In genomic region chr11:65556470-65557279, GRCh38 we compare ENCODE assay signal across 9 cellular contexts. TPM values are rescaled to one million over a fixed set of nuclear protein-coding genes. Genes with fewer than 3 reads are reported as not detected.
DNase-seq lines count a peak whose midpoint lies in the region; ATAC-seq and TF ChIP-seq lines count a peak whose summit lies in the region.
"Had no signal": no experiment of that assay in that cellular context is flagged by ENCODE, and none has a peak within 500 bp of the region (broad histone marks: within the 10 kb centered on the region; RNA-seq: fewer than 3 reads in every experiment).

No MANE protein-coding gene starts in this region.

- peaks cover 0 to 2% (median 0%) of the 10 kb centered on the region in 7 donors for H3K9me3 Mint-ChIP-seq in CD4-positive, CD25-positive, alpha-beta regulatory T cell
- H3K9me3 Mint-ChIP-seq in endothelial cell (ENCODE audit: unreplicated experiment): no peaks in the 10 kb centered on the region

- peak overlapping the region; percentile 89 to 93 (median 92) for H3K4me3 Mint-ChIP-seq in CD4-positive, CD25-positive, alpha-beta regulatory T cell
- peak overlapping the region; percentile 80 for H3K4me3 Mint-ChIP-seq in endothelial cell (ENCODE audit: unreplicated experiment)

- peaks cover 9% of the 10 kb centered on the region for H3K36me3 Mint-ChIP-seq in CD4-positive, CD25-positive, alpha-beta regulatory T cell
- H3K36me3 Mint-ChIP-seq in endothelial cell (ENCODE audit: low read depth, unreplicated experiment): peaks cover 7% of the 10 kb centered on the region

- WGBS in ovary, 3 donors: 64 to 66% (median 66%) methylated on average over 12 of the region's 12 CpGs

- H3K9ac ChIP-seq in SK-N-MC (ENCODE audit: insufficient read length): peak overlapping the region; percentile 85

- H3K27me3 Mint-ChIP-seq in CD4-positive, CD25-positive, alpha-beta regulatory T cell: no peaks in the 10 kb centered on the region
- H3K27me3 Mint-ChIP-seq in endothelial cell (ENCODE audit: unreplicated experiment): peaks cover 39% of the 10 kb centered on the region

- TF ChIP-seq CTCF in endothelial cell (IDR thresholded peaks at IDR 0.05; ENCODE audit: unreplicated experiment): no peak
- TF ChIP-seq CTCF in ovary (IDR thresholded peaks at IDR 0.05): no peak

- no peaks in the 10 kb centered on the region for H3K9me3 ChIP-seq in CD4-positive, CD25-positive, alpha-beta regulatory T cell (ENCODE audit: control insufficient read depth in 2 of 2, low read length in 2 of 2)
- H3K9me3 ChIP-seq in SK-N-MC (ENCODE audit: low read depth, low read length): no peaks in the 10 kb centered on the region
- no peaks in the 10 kb centered on the region for H3K9me3 ChIP-seq in ovary

- H3K4me3 ChIP-seq in CD4-positive, CD25-positive, alpha-beta regulatory T cell (ENCODE audit: low read depth, low read length): peak overlapping the region; percentile 62
- H3K4me3 ChIP-seq in SK-N-MC (peak overlapping the region; percentile 89), ovary (peak overlapping the region; percentile 55)

- no peak for DNase-seq in CD4-positive, CD25-positive, alpha-beta regulatory T cell
- DNase-seq in SK-N-MC (ENCODE audit: low read depth, low spot score) (no peak), endothelial cell (ENCODE audit: low spot score) (no peak), ovary (peak in 1 of 5 donors; percentile 32), islet precursor cell (no peak)
- DNase-seq: Karpas-422 had no signal

- TF ChIP-seq EP300 in ovary (IDR thresholded peaks at IDR 0.05): no peak

- intact Hi-C loops in ovary (cut with DNase I): loop anchor here in 1 of 4 donors (2.0 kb wide), 1 partner anchor 14 kb away; no protein-coding TSS in a partner anchor

- peak overlapping the region; percentile 94 to 97 (median 94) for H3K27ac Mint-ChIP-seq in CD4-positive, CD25-positive, alpha-beta regulatory T cell
- H3K27ac Mint-ChIP-seq in endothelial cell (ENCODE audit: unreplicated experiment): peak overlapping the region; percentile 80

- H3K4me1 Mint-ChIP-seq in CD4-positive, CD25-positive, alpha-beta regulatory T cell: peaks cover 3 to 69% (median 46%) of the 10 kb centered on the region in 4 donors
- H3K4me1 Mint-ChIP-seq in endothelial cell (ENCODE audit: unreplicated experiment): peaks cover 25% of the 10 kb centered on the region

- peak overlapping the region; percentile 79 for H3K27ac ChIP-seq in CD4-positive, CD25-positive, alpha-beta regulatory T cell (ENCODE audit: insufficient read depth, low read length, poor library complexity, severe bottlenecking)
- peak overlapping the region; percentile 83 for H3K27ac ChIP-seq in SK-N-MC
- peak overlapping the region; percentile 95 to 100 for H3K27ac ChIP-seq in ovary

- no peak for ATAC-seq in CD4-positive, CD25-positive, alpha-beta regulatory T cell (ENCODE audit: low read depth in 2 of 2)
- no peak for ATAC-seq in HG03342 (IDR thresholded peaks at IDR 0.05; ENCODE audit: unreplicated experiment)
- ATAC-seq in HG03039 (IDR thresholded peaks at IDR 0.05; ENCODE audit: unreplicated experiment): no peak
- ATAC-seq in HG02588 (IDR thresholded peaks at IDR 0.05; ENCODE audit: unreplicated experiment): no peak

- TF ChIP-seq POLR2A in ovary (IDR thresholded peaks at IDR 0.05): no peak

- peaks cover 64% of the 10 kb centered on the region for H3K4me1 ChIP-seq in CD4-positive, CD25-positive, alpha-beta regulatory T cell (ENCODE audit: control insufficient read depth, insufficient read depth, low read length, poor library complexity, severe bottlenecking)
- H3K4me1 ChIP-seq in ovary (ENCODE audit: insufficient read depth): peaks cover 32% of the 10 kb centered on the region

- no peaks in the 10 kb centered on the region for H3K36me3 ChIP-seq in CD4-positive, CD25-positive, alpha-beta regulatory T cell (ENCODE audit: control insufficient read depth, insufficient read depth, low read length)
- H3K36me3 ChIP-seq in SK-N-MC (ENCODE audit: insufficient read depth, low read length) (peaks cover 4% of the 10 kb centered on the region; the same call in 1 of the 2 replicates), ovary (no peaks in the 10 kb centered on the region)

- no peaks in the 10 kb centered on the region for H3K27me3 ChIP-seq in CD4-positive, CD25-positive, alpha-beta regulatory T cell (ENCODE audit: control insufficient read depth, insufficient read depth, low read length)
- no peaks in the 10 kb centered on the region for H3K27me3 ChIP-seq in ovary

RNA-seq across cellular contexts. Expression of gene LTBP3, which starts 1.5 kb away (rescaled TPM):
- 132 TPM for total RNA-seq in CD4-positive, CD25-positive, alpha-beta regulatory T cell
- 10 to 100 TPM in 2 of 4 donors, 1 to 10 TPM in 2; 9.2 to 15.0 (median 11.9) TPM for polyA plus RNA-seq in CD4-positive, CD25-positive, alpha-beta regulatory T cell
- 1.7 TPM for total RNA-seq in endothelial cell (ENCODE audit: unreplicated experiment)
- total RNA-seq in ovary: 100 to 1,000 TPM; 143 to 292 (median 198) TPM
- 100 to 1,000 TPM in 1 of 2 donors, 10 to 100 TPM in 1; 35.9 to 130 TPM for polyA plus RNA-seq in ovary

RNA-seq across cellular contexts. Expression of gene ZNRD2, which starts 13.6 kb away (rescaled TPM):
- 34.6 TPM for total RNA-seq in CD4-positive, CD25-positive, alpha-beta regulatory T cell
- polyA plus RNA-seq in CD4-positive, CD25-positive, alpha-beta regulatory T cell: 10 to 100 TPM; 64.6 to 84.7 (median 73.1) TPM
- 37.4 TPM for total RNA-seq in endothelial cell (ENCODE audit: unreplicated experiment)
- 10 to 100 TPM; 26.6 to 59.5 (median 39.2) TPM for total RNA-seq in ovary
- 10 to 100 TPM in 1 of 2 donors, 1 to 10 TPM in 1; 2.3 to 61.8 TPM for polyA plus RNA-seq in ovary

RNA-seq across cellular contexts. Expression of gene FAM89B, which starts 15.7 kb away (rescaled TPM):
- total RNA-seq in CD4-positive, CD25-positive, alpha-beta regulatory T cell: 49.4 TPM
- 100 to 1,000 TPM in 3 of 4 donors, 10 to 100 TPM in 1; 77.1 to 158 (median 115) TPM for polyA plus RNA-seq in CD4-positive, CD25-positive, alpha-beta regulatory T cell
- total RNA-seq in endothelial cell (ENCODE audit: unreplicated experiment): 44.7 TPM
- total RNA-seq in ovary: 10 to 100 TPM; 41.0 to 74.0 (median 53.3) TPM
- polyA plus RNA-seq in ovary: 10 to 100 TPM in 1 of 2 donors, 1 to 10 TPM in 1; 1.9 to 47.8 TPM

RNA-seq across cellular contexts. Expression of gene EHBP1L1, which starts 19.2 kb away (rescaled TPM):
- 143 TPM for total RNA-seq in CD4-positive, CD25-positive, alpha-beta regulatory T cell
- polyA plus RNA-seq in CD4-positive, CD25-positive, alpha-beta regulatory T cell: 10 to 100 TPM in 1 of 4 donors, 1 to 10 TPM in 3; 7.8 to 11.6 (median 8.7) TPM
- total RNA-seq in endothelial cell (ENCODE audit: unreplicated experiment): 4.7 TPM
- total RNA-seq in ovary: 10 to 100 TPM; 21.7 to 63.0 (median 40.3) TPM
- 10 to 100 TPM; 24.5 to 42.4 TPM for polyA plus RNA-seq in ovary

RNA-seq across cellular contexts. Expression of gene SCYL1, which starts 31.8 kb away (rescaled TPM):
- total RNA-seq in CD4-positive, CD25-positive, alpha-beta regulatory T cell: 59.0 TPM
- polyA plus RNA-seq in CD4-positive, CD25-positive, alpha-beta regulatory T cell: 10 to 100 TPM; 24.3 to 31.2 (median 29.0) TPM
- total RNA-seq in endothelial cell (ENCODE audit: unreplicated experiment): 99.1 TPM
- total RNA-seq in ovary: 100 to 1,000 TPM in 1 of 7 donors, 10 to 100 TPM in 6; 59.0 to 118 (median 96.2) TPM
- polyA plus RNA-seq in ovary: 10 to 100 TPM; 11.7 to 71.6 TPM

Comparison
In these comparisons a context has a peak if more than half of its experiments do, and no peak if none do; other contexts are left out.
1. RNA of gene LTBP3, which starts 1.5 kb away (total RNA-seq): 143 to 292 TPM in ovary and 132 TPM in CD4-positive, CD25-positive, alpha-beta regulatory T cell (single experiment); 1.7 TPM in endothelial cell (single experiment); every median in the first group is over 10 times any median in the second.
2. Peak in every context shown above with its lines, with median percentiles within 50 percentile points of each other: H3K27ac ChIP-seq and H3K4me3 ChIP-seq.